ENCODE assay signal across 1 cellular context in genomic region chr11:83159901-83160865, GRCh38.
A peak's percentile ranks its signal among the peaks of the same experiment; 100 is the strongest.
TF ChIP-seq lines count a peak whose summit lies in the region.

No MANE protein-coding gene starts in this region.

TF ChIP-seq in GM12878, 131 proteins besides CTCF, POLR2A, EP300 and RAD21 (continued from another document):
- TF ChIP-seq MXI1 (IDR thresholded peaks at IDR 0.05; ENCODE audit: low read depth, low read length) (0 out of 2 replicates have a peak, but pooled peaks have one; percentile 25), LARP7 (IDR thresholded peaks at IDR 0.05) (no peak), BACH1 (IDR thresholded peaks at IDR 0.05; ENCODE audit: borderline replicate concordance) (peak; percentile 35; the same call in 1 of the 2 replicates), JUND (IDR thresholded peaks at IDR 0.05; ENCODE audit: low read depth, low read length) (no peak), RELA (IDR thresholded peaks at IDR 0.05; ENCODE audit: borderline replicate concordance, partially characterized antibody) (no peak), SKIL (IDR thresholded peaks at IDR 0.05; ENCODE audit: low read depth, poor library complexity, severe bottlenecking) (no peak), IKZF1 (conservative IDR thresholded peaks at IDR 0.05) (no peak), KAT2A (conservative IDR thresholded peaks at IDR 0.05; ENCODE audit: control insufficient read depth, low read depth, low read length) (no peak), SMARCA5 (IDR thresholded peaks at IDR 0.05) (no peak), IRF3 (IDR thresholded peaks at IDR 0.05) (no peak), TCF7 (IDR thresholded peaks at IDR 0.05; ENCODE audit: borderline replicate concordance) (no peak), CEBPB (IDR thresholded peaks at IDR 0.05; ENCODE audit: borderline replicate concordance in 1 of 2, low read depth in 2 of 2, low read length in 2 of 2) (no peak), BHLHE40 (IDR thresholded peaks at IDR 0.05; ENCODE audit: borderline replicate concordance in 1 of 2, low read depth in 2 of 2, low read length in 1 of 2) (no peak), FOXM1 (IDR thresholded peaks at IDR 0.05; ENCODE audit: low read depth, low read length) (no peak), POLR2AphosphoS2 (IDR thresholded peaks at IDR 0.05; ENCODE audit: low read depth, low read length) (peak; percentile 83), ZBED1 (IDR thresholded peaks at IDR 0.05; ENCODE audit: borderline replicate concordance) (0 out of 2 replicates have a peak, but pooled peaks have one; percentile 21), TCF12 (IDR thresholded peaks at IDR 0.05; ENCODE audit: low read depth, low read length) (no peak), MEF2A (IDR thresholded peaks at IDR 0.05; ENCODE audit: insufficient read depth, low read depth, low read length) (no peak), HDGF (IDR thresholded peaks at IDR 0.05) (no peak), SMC3 (IDR thresholded peaks at IDR 0.05; ENCODE audit: borderline replicate concordance, low read length) (no peak), PML (IDR thresholded peaks at IDR 0.05; ENCODE audit: low read length) (no peak), MLLT1 (IDR thresholded peaks at IDR 0.05) (no peak), ZNF384 (IDR thresholded peaks at IDR 0.05; ENCODE audit: borderline replicate concordance, low read depth, low read length) (0 out of 2 replicates have a peak, but pooled peaks have one; percentile 31), ZNF274 (IDR thresholded peaks at IDR 0.05; ENCODE audit: insufficient read depth, insufficient read length) (no peak), EED (IDR thresholded peaks at IDR 0.05; ENCODE audit: low read depth) (no peak), SUZ12 (IDR thresholded peaks at IDR 0.05; ENCODE audit: unreplicated experiment) (no peak), RBBP5 (conservative IDR thresholded peaks at IDR 0.05) (no peak), ZNF217 (IDR thresholded peaks at IDR 0.05) (no peak), YY1 (IDR thresholded peaks at IDR 0.05; ENCODE audit: low read depth, low read length) (no peak), ZNF592 (IDR thresholded peaks at IDR 0.05) (no peak), TCF3 (IDR thresholded peaks at IDR 0.05; ENCODE audit: borderline replicate concordance, insufficient read depth, low read depth, low read length) (no peak), POLR2AphosphoS5 (IDR thresholded peaks at IDR 0.05; ENCODE audit: low read length) (peak; percentile 85)
- TF ChIP-seq, protein P1, sequence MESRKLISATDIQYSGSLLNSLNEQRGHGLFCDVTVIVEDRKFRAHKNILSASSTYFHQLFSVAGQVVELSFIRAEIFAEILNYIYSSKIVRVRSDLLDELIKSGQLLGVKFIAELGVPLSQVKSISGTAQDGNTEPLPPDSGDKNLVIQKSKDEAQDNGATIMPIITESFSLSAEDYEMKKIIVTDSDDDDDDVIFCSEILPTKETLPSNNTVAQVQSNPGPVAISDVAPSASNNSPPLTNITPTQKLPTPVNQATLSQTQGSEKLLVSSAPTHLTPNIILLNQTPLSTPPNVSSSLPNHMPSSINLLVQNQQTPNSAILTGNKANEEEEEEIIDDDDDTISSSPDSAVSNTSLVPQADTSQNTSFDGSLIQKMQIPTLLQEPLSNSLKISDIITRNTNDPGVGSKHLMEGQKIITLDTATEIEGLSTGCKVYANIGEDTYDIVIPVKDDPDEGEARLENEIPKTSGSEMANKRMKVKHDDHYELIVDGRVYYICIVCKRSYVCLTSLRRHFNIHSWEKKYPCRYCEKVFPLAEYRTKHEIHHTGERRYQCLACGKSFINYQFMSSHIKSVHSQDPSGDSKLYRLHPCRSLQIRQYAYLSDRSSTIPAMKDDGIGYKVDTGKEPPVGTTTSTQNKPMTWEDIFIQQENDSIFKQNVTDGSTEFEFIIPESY (IDR thresholded peaks at IDR 0.05): no peak
- TF ChIP-seq, protein P2, sequence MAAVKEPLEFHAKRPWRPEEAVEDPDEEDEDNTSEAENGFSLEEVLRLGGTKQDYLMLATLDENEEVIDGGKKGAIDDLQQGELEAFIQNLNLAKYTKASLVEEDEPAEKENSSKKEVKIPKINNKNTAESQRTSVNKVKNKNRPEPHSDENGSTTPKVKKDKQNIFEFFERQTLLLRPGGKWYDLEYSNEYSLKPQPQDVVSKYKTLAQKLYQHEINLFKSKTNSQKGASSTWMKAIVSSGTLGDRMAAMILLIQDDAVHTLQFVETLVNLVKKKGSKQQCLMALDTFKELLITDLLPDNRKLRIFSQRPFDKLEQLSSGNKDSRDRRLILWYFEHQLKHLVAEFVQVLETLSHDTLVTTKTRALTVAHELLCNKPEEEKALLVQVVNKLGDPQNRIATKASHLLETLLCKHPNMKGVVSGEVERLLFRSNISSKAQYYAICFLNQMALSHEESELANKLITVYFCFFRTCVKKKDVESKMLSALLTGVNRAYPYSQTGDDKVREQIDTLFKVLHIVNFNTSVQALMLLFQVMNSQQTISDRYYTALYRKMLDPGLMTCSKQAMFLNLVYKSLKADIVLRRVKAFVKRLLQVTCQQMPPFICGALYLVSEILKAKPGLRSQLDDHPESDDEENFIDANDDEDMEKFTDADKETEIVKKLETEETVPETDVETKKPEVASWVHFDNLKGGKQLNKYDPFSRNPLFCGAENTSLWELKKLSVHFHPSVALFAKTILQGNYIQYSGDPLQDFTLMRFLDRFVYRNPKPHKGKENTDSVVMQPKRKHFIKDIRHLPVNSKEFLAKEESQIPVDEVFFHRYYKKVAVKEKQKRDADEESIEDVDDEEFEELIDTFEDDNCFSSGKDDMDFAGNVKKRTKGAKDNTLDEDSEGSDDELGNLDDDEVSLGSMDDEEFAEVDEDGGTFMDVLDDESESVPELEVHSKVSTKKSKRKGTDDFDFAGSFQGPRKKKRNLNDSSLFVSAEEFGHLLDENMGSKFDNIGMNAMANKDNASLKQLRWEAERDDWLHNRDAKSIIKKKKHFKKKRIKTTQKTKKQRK (IDR thresholded peaks at IDR 0.05; ENCODE audit: low read depth, low read length): no peak
TF ChIP-seq in GM12878: peak in this region for 6.
